1 cellular context compared by ENCODE assay signal in genomic region chr16:53100131-53100748, GRCh38.
TF ChIP-seq lines count a peak whose summit lies in the region.

No MANE protein-coding gene starts in this region.

TF ChIP-seq in K562, 482 proteins besides CTCF, POLR2A, EP300 and RAD21:
- TF ChIP-seq ZNF121 (CRISPR knock-in tag; conservative IDR thresholded peaks at IDR 0.05) (peak; percentile 81), TGIF2 (CRISPR knock-in tag; IDR thresholded peaks at IDR 0.05) (0 out of 2 replicates have a peak, but pooled peaks have one; percentile 11), MNT (conservative IDR thresholded peaks at IDR 0.05) (0 out of 4 replicates have a peak, but pooled peaks of 1 of the 2 experiments have one; percentile 35), FOXJ2 (tag; IDR thresholded peaks at IDR 0.05) (0 out of 2 replicates have a peak, but pooled peaks have one; percentile 4), HNRNPLL (IDR thresholded peaks at IDR 0.05; ENCODE audit: low read depth, low read length, poor library complexity, severe bottlenecking) (no peak), THRAP3 (IDR thresholded peaks at IDR 0.05; ENCODE audit: borderline replicate concordance) (no peak)
